28 cellular contexts compared by ENCODE assay signal in genomic region chr1:182157187-182157586, GRCh38.
"Had no signal": no experiment of that assay in that cellular context is flagged by ENCODE, and none has a peak within 500 bp of the region (broad histone marks: within the 10 kb centered on the region; RNA-seq: fewer than 3 reads in every experiment).

No MANE protein-coding gene starts in this region.

- H3K9ac ChIP-seq: neural progenitor cell, parathyroid adenoma had no signal

- H2AFZ ChIP-seq: neural progenitor cell, parathyroid adenoma had no signal

- H3K4me3 ChIP-seq: neural progenitor cell, ovary, psoas muscle, right lobe of liver, sigmoid colon, smooth muscle cell, spleen, suprapubic skin, testis, tibial artery, transverse colon, upper lobe of right lung, uterus had no signal

- DNase-seq: natural killer cell; occipital lobe; ovary; posterior cingulate gyrus; psoas muscle; right cardiac atrium; right lobe of liver; sigmoid colon; spleen; stimulated activated CD4-positive, alpha-beta T cell treated with anti-CD3 and anti-CD28 coated beads, Interleukin-12 subunit alpha, Interleukin-12 subunit beta, amount 100 ng/mL, for 4 hours; stimulated activated CD4-positive, alpha-beta T cell treated with anti-CD3 and anti-CD28 coated beads, Interleukin-1b, Interleukin-23, amount 100 ng/mL, for 48 hours; stimulated activated CD4-positive, alpha-beta T cell treated with anti-CD3 and anti-CD28 coated beads, Interleukin-4, amount 100 ng/mL, for 1 hour; stimulated activated CD4-positive, alpha-beta T cell treated with anti-CD3 and anti-CD28 coated beads, Interleukin-4, amount 100 ng/mL, for 4 hours; stimulated activated CD8-positive, alpha-beta memory T cell treated with anti-CD3 and anti-CD28 coated beads, Interleukin-4, amount 100 ng/mL, for 48 hours; stimulated activated naive CD4-positive, alpha-beta T cell; stimulated activated naive CD8-positive, alpha-beta T cell treated with anti-CD3 and anti-CD28 coated beads, Interleukin-15, amount 100 ng/mL, for 72 hours; stimulated activated naive CD8-positive, alpha-beta T cell treated with anti-CD3 and anti-CD28 coated beads, Interleukin-15, Interleukin-2, amounts not matched to agents 100 U/mL and 50 U/mL, for 24 hours; substantia nigra; testis; tibial artery; transverse colon; upper lobe of right lung; uterus had no signal

- H3K79me2 ChIP-seq: parathyroid adenoma had no signal

- ATAC-seq: natural killer cell; psoas muscle; right cardiac atrium; right lobe of liver; stimulated activated memory B cell treated with anti-CD40 and anti-IgM and Interleukin-4, amounts not matched to agents 10 μg/mL and 1 μg/mL and 100 μg/mL, for 72 hours; stimulated activated naive CD8-positive, alpha-beta T cell treated with anti-CD3 and anti-CD28 coated beads, Interleukin-15, amount 100 ng/mL, for 72 hours; stimulated activated naive CD8-positive, alpha-beta T cell treated with anti-CD3 and anti-CD28 coated beads, Interleukin-15, Interleukin-2, amounts not matched to agents 100 U/mL and 50 U/mL, for 24 hours; upper lobe of right lung had no signal

- H3K36me3 ChIP-seq: neural progenitor cell, ovary, right lobe of liver, sigmoid colon, spleen, suprapubic skin, tibial artery, transverse colon, upper lobe of right lung, uterus had no signal

- H3K9me3 ChIP-seq: ovary, testis, uterus had no signal

- H3K27ac ChIP-seq: neural progenitor cell, ovary, parathyroid adenoma, psoas muscle, right lobe of liver, sigmoid colon, spleen, suprapubic skin, testis, tibial artery, transverse colon, upper lobe of right lung, uterus had no signal

- H3K4me1 ChIP-seq: neural progenitor cell, parathyroid adenoma, psoas muscle, right lobe of liver, sigmoid colon, suprapubic skin, testis, tibial artery, transverse colon, uterus had no signal

- H3K4me2 ChIP-seq: neural progenitor cell, smooth muscle cell had no signal

- H3K27me3 ChIP-seq: neural progenitor cell, ovary, right lobe of liver, sigmoid colon, spleen, suprapubic skin, testis, tibial artery, transverse colon, upper lobe of right lung, uterus had no signal
